Comparison of ENCODE assay signal across 8 cellular contexts in the genomic region with DNA sequence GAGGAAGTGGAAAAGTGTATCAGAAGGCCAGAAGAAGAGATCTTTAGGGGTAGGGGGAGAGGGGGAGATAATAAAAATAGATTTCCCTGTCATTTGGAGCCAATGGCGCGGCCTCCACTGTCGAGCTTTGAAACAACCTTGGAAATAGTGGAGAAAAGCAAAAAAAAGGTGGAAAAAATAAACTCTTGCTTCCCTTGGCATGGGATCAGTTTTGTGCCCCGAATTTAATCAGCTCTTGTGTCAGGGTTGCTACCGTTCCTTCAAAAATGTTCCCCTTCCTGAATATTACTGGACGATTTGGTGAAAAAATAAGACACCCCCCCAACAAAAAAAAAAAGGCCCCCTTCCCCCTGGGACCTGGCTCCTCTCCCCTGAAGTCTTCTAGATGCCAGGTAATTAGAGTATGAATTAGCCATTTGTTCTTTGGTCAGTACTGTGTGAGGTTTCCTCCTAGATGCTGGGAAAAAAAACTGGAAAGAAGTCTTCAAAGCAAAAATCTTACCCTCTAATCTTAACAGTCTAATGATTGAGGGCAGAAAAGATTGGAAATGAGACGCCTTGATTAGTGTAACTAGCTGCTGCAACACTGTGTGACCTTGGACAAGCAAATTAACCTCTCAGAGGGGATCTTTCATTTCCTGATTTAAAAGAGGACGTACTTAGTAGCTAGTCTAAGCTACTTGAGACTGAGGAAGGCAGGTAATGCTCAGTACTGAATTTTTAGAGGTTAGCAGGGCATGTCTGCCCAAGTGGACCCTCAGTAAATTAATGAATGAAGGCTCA. TPM values are rescaled to one million over a fixed set of nuclear protein-coding genes. Genes with fewer than 3 reads are reported as not detected.
DNase-seq lines count a peak whose midpoint lies in the region; ATAC-seq, FAIRE-seq and TF ChIP-seq lines count a peak whose summit lies in the region.

No MANE protein-coding gene starts in this region.

- H3K27me3 Mint-ChIP-seq in CD8-positive, alpha-beta T cell (ENCODE audit: low read depth) = no peaks in the 10 kb centered on the region

- H3K36me3 Mint-ChIP-seq in CD8-positive, alpha-beta T cell = peaks cover 43% of the 10 kb centered on the region

- peak overlapping the region; percentile 93 for H3K27ac ChIP-seq in CD8-positive, alpha-beta T cell (ENCODE audit: low read depth, low read length)
- peak overlapping the region; percentile 83 for H3K27ac ChIP-seq in HEK293 (ENCODE audit: extremely low read depth, low read depth, low read length)
- H3K27ac ChIP-seq in OCI-LY7 (ENCODE audit: low read depth, low read length, poor library complexity, severe bottlenecking) = peak overlapping the region; percentile 96
- peak overlapping the region; percentile 99 to 100 for H3K27ac ChIP-seq in breast epithelium
- H3K27ac ChIP-seq in left lung = peak overlapping the region; percentile 98 to 99
- H3K27ac ChIP-seq in thymus (ENCODE audit: low read depth) = peak overlapping the region; percentile 96

- H3K4me1 Mint-ChIP-seq in CD8-positive, alpha-beta T cell (ENCODE audit: low read depth) = peaks cover 47% of the 10 kb centered on the region

- TF ChIP-seq CTCF in CD8-positive, alpha-beta T cell (IDR thresholded peaks at IDR 0.05) = no peak
- TF ChIP-seq CTCF in HEK293 (tag by site-specific recombination; IDR thresholded peaks at IDR 0.05) (no peak), OCI-LY7 (conservative IDR thresholded peaks at IDR 0.05; ENCODE audit: low read length) (no peak), breast epithelium (IDR thresholded peaks at IDR 0.05) (peak in 1 of 3 donors; percentile 4), left lung (IDR thresholded peaks at IDR 0.05) (no peak)

- ATAC-seq in CD8-positive, alpha-beta T cell = no peak
- peak; percentile 24 for ATAC-seq in left lung

- peaks cover 56% of the 10 kb centered on the region for H3K79me2 ChIP-seq in OCI-LY7 (ENCODE audit: insufficient read depth, low read depth, low read length)

- H3K4me3 Mint-ChIP-seq in CD8-positive, alpha-beta T cell = peak overlapping the region; percentile 96

- peaks cover 43% of the 10 kb centered on the region for H3K4me1 ChIP-seq in CD8-positive, alpha-beta T cell (ENCODE audit: insufficient read depth, low read length)
- H3K4me1 ChIP-seq in HEK293 (ENCODE audit: control insufficient read depth, insufficient read depth, low read length) (no peaks in the 10 kb centered on the region), OCI-LY7 (ENCODE audit: insufficient read depth, low read length, poor library complexity, severe bottlenecking) (peaks cover 42% of the 10 kb centered on the region), breast epithelium (peaks cover 0 to 7% of the 10 kb centered on the region in 2 donors), left lung (peaks cover 31 to 47% of the 10 kb centered on the region in 2 donors), thymus (ENCODE audit: control insufficient read depth, insufficient read depth, low read length) (peaks cover 5% of the 10 kb centered on the region)

- CTCF ChIA-PET in CD8-positive, alpha-beta T cell (lab: Charles Lee) = interaction anchor here (0.6 to 2.7 kb wide), 12 partner anchors 14 to 211 kb away, joined by 3 to 19 read pairs (median 4); a partner anchor contains a TSS
- CTCF ChIA-PET in HEK293 (lab: Yijun Ruan, JAX) (interaction anchor here (0.6 to 2.6 kb wide), 6 partner anchors 13 to 142 kb away, joined by 3 to 15 read pairs (median 3); a partner anchor contains a TSS), OCI-LY7 (lab: Charles Lee; ENCODE audit: unreplicated experiment) (interaction anchor here (0.6 to 1.6 kb wide), 3 partner anchors 25 to 465 kb away, joined by 3 to 7 read pairs (median 5); no protein-coding TSS in a partner anchor)

- H3K27me3 ChIP-seq in CD8-positive, alpha-beta T cell (ENCODE audit: insufficient read depth, low read length) = no peaks in the 10 kb centered on the region
- H3K27me3 ChIP-seq in breast epithelium (no peaks in the 10 kb centered on the region), left lung (no peaks in the 10 kb centered on the region), thymus (ENCODE audit: control insufficient read depth, insufficient read depth) (no peaks in the 10 kb centered on the region)

- H3K4me2 ChIP-seq in OCI-LY7 (ENCODE audit: low read length) = peak overlapping the region; percentile 96

- POLR2A ChIA-PET in CD8-positive, alpha-beta T cell (lab: Charles Lee) = interaction anchor here (0.7 to 7.0 kb wide), 33 partner anchors 8 to 1066 kb away, joined by 3 to 370 read pairs (median 6); a partner anchor contains a TSS
- POLR2A ChIA-PET in HEK293 (lab: Yijun Ruan, JAX) (interaction anchor here (0.5 to 2.5 kb wide), 37 partner anchors 8 to 1119 kb away, joined by 3 to 109 read pairs (median 5); a partner anchor contains a TSS), OCI-LY7 (lab: Charles Lee) (interaction anchor here (0.6 to 4.0 kb wide), 22 partner anchors 8 to 380 kb away, joined by 3 to 76 read pairs (median 4); a partner anchor contains a TSS)

- peaks cover 25% of the 10 kb centered on the region for H3K36me3 ChIP-seq in CD8-positive, alpha-beta T cell (ENCODE audit: insufficient read depth, low read length)
- H3K36me3 ChIP-seq in HEK293 (ENCODE audit: control insufficient read depth in 2 of 2, insufficient read depth in 1 of 2, low read length in 2 of 2) = peaks cover 19 to 34% of the 10 kb centered on the region in 2 experiments
- H3K36me3 ChIP-seq in OCI-LY7 (ENCODE audit: insufficient read depth, low read length) = peaks cover 40% of the 10 kb centered on the region
- peaks cover 9% of the 10 kb centered on the region for H3K36me3 ChIP-seq in breast epithelium
- H3K36me3 ChIP-seq in left lung = peaks cover 4 to 27% of the 10 kb centered on the region in 2 donors
- peaks cover 14% of the 10 kb centered on the region for H3K36me3 ChIP-seq in thymus (ENCODE audit: control insufficient read depth, insufficient read depth)

- no peaks in the 10 kb centered on the region for H3K9me2 ChIP-seq in OCI-LY7 (ENCODE audit: insufficient read depth, low read length)

- peak overlapping the region; percentile 78 for H3K4me3 ChIP-seq in CD8-positive, alpha-beta T cell (ENCODE audit: low read depth, low read length)
- H3K4me3 ChIP-seq in HEK293 (ENCODE audit: low read depth, low read length) (peak overlapping the region; percentile 52), OCI-LY7 (ENCODE audit: low read depth, low read length, poor library complexity, severe bottlenecking) (peak overlapping the region; percentile 87), breast epithelium (peak overlapping the region; percentile 79 to 87 (median 86)), left lung (peak overlapping the region; percentile 42 to 91), thymus (ENCODE audit: low read length) (peak overlapping the region; percentile 99)

- H2AFZ ChIP-seq in OCI-LY7 (ENCODE audit: low read length) = peak overlapping the region; percentile 13; the same call in 1 of the 2 replicates

- WGBS in thymus = 2% methylated on average over 8 of the region's 8 CpGs

- TF ChIP-seq POLR2A in breast epithelium (IDR thresholded peaks at IDR 0.05) (no peak), H54 (IDR thresholded peaks at IDR 0.05; ENCODE audit: low read depth, low read length) (no peak)

- no peaks in the 10 kb centered on the region for H3K9me3 ChIP-seq in CD8-positive, alpha-beta T cell (ENCODE audit: low read length)
- H3K9me3 ChIP-seq in HEK293 (ENCODE audit: control insufficient read depth, insufficient read depth, low read depth, low read length) (no peaks in the 10 kb centered on the region), OCI-LY7 (ENCODE audit: low read length) (no peaks in the 10 kb centered on the region), breast epithelium (no peaks in the 10 kb centered on the region), left lung (no peaks in the 10 kb centered on the region), thymus (ENCODE audit: control insufficient read depth) (no peaks in the 10 kb centered on the region)

- BruUV-seq in OCI-LY7 (replicated peaks; lab: Mats Ljungman, UMichigan) = TSS peak; percentile 99

- H4K20me1 ChIP-seq in OCI-LY7 (ENCODE audit: insufficient read depth, low read length) = peaks cover 30% of the 10 kb centered on the region

- DNase-seq in CD8-positive, alpha-beta T cell = no peak
- DNase-seq in OCI-LY7 (ENCODE audit: low spot score) (peak; percentile 87), breast epithelium (ENCODE audit: low spot score in 2 of 2) (no peak), left lung (no peak), H54 (ENCODE audit: insufficient read length, low spot score) (no peak)
- no peak for DNase-seq in activated CD8-positive, alpha-beta memory T cell treated with anti-CD3 and anti-CD28 coated beads for 24 hours

- no peaks in the 10 kb centered on the region for H3K9me3 Mint-ChIP-seq in CD8-positive, alpha-beta T cell

- intact Hi-C loops in CD8-positive, alpha-beta T cell (cut with DNase I, micrococcal nuclease) = loop anchor here (1.0 to 5.0 kb wide), 6 partner anchors 28 to 139 kb away; a partner anchor contains a TSS
- intact Hi-C loops in OCI-LY7 (cut with micrococcal nuclease; ENCODE audit: unreplicated experiment) = loop anchor here (1.0 to 5.0 kb wide), 4 partner anchors 25 to 209 kb away; a partner anchor contains a TSS
- intact Hi-C loops in breast epithelium (cut with DNase I; ENCODE audit: low total_unique reads) = no loop called here
- intact Hi-C loops in left lung (cut with DNase I) = no loop called here

- H3K27ac Mint-ChIP-seq in CD8-positive, alpha-beta T cell = peak overlapping the region; percentile 100

- FAIRE-seq in H54 (lab: Jason Lieb, UNC) = no peak

TF ChIP-seq in HEK293, 187 proteins besides CTCF, POLR2A, EP300 and RAD21 (continues in another document):
- TF ChIP-seq IKZF3 (tag by site-specific recombination; IDR thresholded peaks at IDR 0.05) = peak; percentile 40; the same call in 1 of the 2 replicates

RNA-seq across cellular contexts. Expression of a gene that starts 0.9 kb away (rescaled TPM):
- total RNA-seq in CD8-positive, alpha-beta T cell = 1,000 to 10,000 TPM; 1,168 to 1,202 TPM
- 346 and 448 TPM in 2 replicates for total RNA-seq in OCI-LY7 (2014; rRNA removed; shearing (Covaris generic))
- 429 and 431 TPM in 2 replicates for total RNA-seq in OCI-LY7 (2022)
- 100 to 1,000 TPM; 305 to 660 (median 527) TPM for total RNA-seq in breast epithelium
- total RNA-seq in left lung = 100 to 1,000 TPM; 242 to 270 TPM
- 830 TPM for polyA plus RNA-seq in thymus

RNA-seq across cellular contexts. Expression of a gene that starts 28.9 kb away (rescaled TPM):
- 100 to 1,000 TPM; 101 to 107 TPM for total RNA-seq in CD8-positive, alpha-beta T cell
- total RNA-seq in OCI-LY7 (2014; rRNA removed; shearing (Covaris generic)) = 37.9 and 43.6 TPM in 2 replicates
- total RNA-seq in OCI-LY7 (2022) (47.8 and 51.4 TPM in 2 replicates), breast epithelium (10 to 100 TPM; 48.5 to 60.0 (median 59.7) TPM), left lung (10 to 100 TPM; 31.1 to 41.2 TPM)
- polyA plus RNA-seq in thymus = 39.7 TPM

RNA-seq across cellular contexts. Expression of a gene that starts 43.7 kb away (rescaled TPM):
- 10 to 100 TPM; 39.2 to 43.8 TPM for total RNA-seq in CD8-positive, alpha-beta T cell
- total RNA-seq in OCI-LY7 (2014; rRNA removed; shearing (Covaris generic)) = 393 and 411 TPM in 2 replicates
- 109 and 164 TPM in 2 replicates for total RNA-seq in OCI-LY7 (2022)
- total RNA-seq in breast epithelium = 100 to 1,000 TPM; 231 to 348 (median 306) TPM
- 100 to 1,000 TPM; 107 to 126 TPM for total RNA-seq in left lung
- polyA plus RNA-seq in thymus = 296 TPM

RNA-seq across cellular contexts. Expression of a gene that starts 43.8 kb away (rescaled TPM):
- 10 to 100 TPM; 10.7 to 13.1 TPM for total RNA-seq in CD8-positive, alpha-beta T cell
- 32.8 and 56.2 TPM in 2 replicates for total RNA-seq in OCI-LY7 (2014; rRNA removed; shearing (Covaris generic))
- total RNA-seq in OCI-LY7 (2022) = 41.3 and 43.4 TPM in 2 replicates
- total RNA-seq in breast epithelium = 10 to 100 TPM; 31.7 to 39.7 (median 36.1) TPM
- 10 to 100 TPM; 25.5 to 32.5 TPM for total RNA-seq in left lung
- polyA plus RNA-seq in thymus = 25.5 TPM

Comparison
In these comparisons a context has a peak if more than half of its experiments do, and no peak if none do; other contexts are left out.
1. intact Hi-C loops: an anchor here in CD8-positive, alpha-beta T cell (1.0 to 5.0 kb wide) and OCI-LY7 (1.0 to 5.0 kb wide); none called in breast epithelium and left lung.